In the genomic region with DNA sequence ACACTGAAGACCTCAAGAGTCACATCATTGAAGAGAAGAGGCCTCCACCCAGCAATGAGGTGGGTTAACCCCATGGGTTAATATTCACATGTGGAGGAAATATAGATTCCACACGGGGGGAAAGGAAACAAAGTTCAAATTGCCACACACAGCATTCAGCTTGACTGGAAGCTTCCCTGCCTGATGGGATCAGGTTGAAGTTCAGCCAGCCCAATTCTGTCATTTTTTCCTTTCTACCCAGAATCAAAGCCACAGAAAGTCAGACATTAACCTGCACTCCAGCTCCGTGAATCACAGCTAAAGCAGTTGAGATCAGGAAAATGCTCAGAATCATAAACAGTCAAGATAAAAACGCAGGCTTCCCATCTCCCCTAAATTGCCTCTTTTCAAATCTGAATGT, we compare ENCODE assay signal across 18 cellular contexts.
DNase-seq lines count a peak whose midpoint lies in the region; ATAC-seq and TF ChIP-seq lines count a peak whose summit lies in the region.
"Had no signal": no experiment of that assay in that cellular context is flagged by ENCODE, and none has a peak within 500 bp of the region (broad histone marks: within the 10 kb centered on the region; RNA-seq: fewer than 3 reads in every experiment).

No MANE protein-coding gene starts in this region.

- TF ChIP-seq CTCF in epithelial cell of proximal tubule (conservative IDR thresholded peaks at IDR 0.05; ENCODE audit: low read depth, low read length) (no peak), liver (IDR thresholded peaks at IDR 0.05; ENCODE audit: low read depth, low read length, missing input control) (no peak)

- H3K27me3 ChIP-seq in liver (ENCODE audit: control insufficient read depth in 4 of 4, insufficient read depth in 4 of 4, low read length in 3 of 4), result no peaks in the 10 kb centered on the region
- H3K27me3 ChIP-seq in CD4-positive, alpha-beta memory T cell (ENCODE audit: insufficient read depth, low read length), result no peaks in the 10 kb centered on the region
- H3K27me3 ChIP-seq: BLaER1 had no signal

- no peak overlapping the region for H3K27ac Mint-ChIP-seq in activated T-helper 2 cell treated with anti-CD3 and anti-CD28 coated beads, Interferon-gamma antibody, Interleukin-2, Interleukin-4, amounts not matched to agents 10 μg/mL and 5 μg/mL and 100 μg/mL, durations not matched to agents 14 hours and 24 hours and 36 hours
- no peak overlapping the region for H3K27ac Mint-ChIP-seq in CD4-positive, alpha-beta memory T cell
- no peak overlapping the region for H3K27ac Mint-ChIP-seq in effector memory CD8-positive, alpha-beta T cell
- H3K27ac Mint-ChIP-seq: B cell; CD4-positive, CD25-positive, alpha-beta regulatory T cell; CD8-positive, alpha-beta memory T cell had no signal

- CTCF ChIA-PET in CD4-positive, alpha-beta memory T cell (lab: Charles Lee; ENCODE audit: partially characterized antibody), result no interaction called here

- no peaks in the 10 kb centered on the region for H3K4me1 Mint-ChIP-seq in activated T-helper 2 cell treated with anti-CD3 and anti-CD28 coated beads, Interferon-gamma antibody, Interleukin-2, Interleukin-4, amounts not matched to agents 10 μg/mL and 5 μg/mL and 100 μg/mL, durations not matched to agents 14 hours and 24 hours and 36 hours (ENCODE audit: low read depth)
- no peaks in the 10 kb centered on the region for H3K4me1 Mint-ChIP-seq in CD4-positive, alpha-beta memory T cell
- H3K4me1 Mint-ChIP-seq in effector memory CD8-positive, alpha-beta T cell (ENCODE audit: low read depth in 2 of 2), result no peaks in the 10 kb centered on the region
- H3K4me1 Mint-ChIP-seq: B cell; CD4-positive, CD25-positive, alpha-beta regulatory T cell; CD8-positive, alpha-beta memory T cell had no signal

- no peaks in the 10 kb centered on the region for H3K36me3 Mint-ChIP-seq in activated T-helper 2 cell treated with anti-CD3 and anti-CD28 coated beads, Interferon-gamma antibody, Interleukin-2, Interleukin-4, amounts not matched to agents 10 μg/mL and 5 μg/mL and 100 μg/mL, durations not matched to agents 14 hours and 24 hours and 36 hours (ENCODE audit: low read depth)
- no peaks in the 10 kb centered on the region for H3K36me3 Mint-ChIP-seq in CD4-positive, alpha-beta memory T cell
- H3K36me3 Mint-ChIP-seq in effector memory CD8-positive, alpha-beta T cell (ENCODE audit: insufficient read depth), result no peaks in the 10 kb centered on the region
- H3K36me3 Mint-ChIP-seq: CD4-positive, CD25-positive, alpha-beta regulatory T cell; CD8-positive, alpha-beta memory T cell had no signal

- DNase-seq in epithelial cell of proximal tubule (ENCODE audit: low read depth) (peak; percentile 19), left kidney (ENCODE audit: low read depth, low spot score) (peak; percentile 5)
- no peak for DNase-seq in activated T-helper 2 cell treated with anti-CD3 and anti-CD28 coated beads, Interferon-gamma antibody, Interleukin-2, Interleukin-4, amounts not matched to agents 10 μg/mL and 5 μg/mL and 100 μg/mL, durations not matched to agents 14 hours and 24 hours and 36 hours (ENCODE audit: low spot score)
- no peak for DNase-seq in CD4-positive, alpha-beta memory T cell
- no peak for DNase-seq in effector memory CD8-positive, alpha-beta T cell
- DNase-seq: CD4-positive, CD25-positive, alpha-beta regulatory T cell; CD8-positive, alpha-beta memory T cell; DMS53; DMS79 treated with DMSO at 0.1 percent for 48 hours; GF-D8; GM23248; H7; HCEC 1CT had no signal

- no peaks in the 10 kb centered on the region for H3K9me3 Mint-ChIP-seq in activated T-helper 2 cell treated with anti-CD3 and anti-CD28 coated beads, Interferon-gamma antibody, Interleukin-2, Interleukin-4, amounts not matched to agents 10 μg/mL and 5 μg/mL and 100 μg/mL, durations not matched to agents 14 hours and 24 hours and 36 hours
- H3K9me3 Mint-ChIP-seq in CD4-positive, alpha-beta memory T cell, result peaks cover 0 to 2% (median 0%) of the 10 kb centered on the region in 8 donors
- no peaks in the 10 kb centered on the region for H3K9me3 Mint-ChIP-seq in effector memory CD8-positive, alpha-beta T cell
- H3K9me3 Mint-ChIP-seq: CD4-positive, CD25-positive, alpha-beta regulatory T cell; CD8-positive, alpha-beta memory T cell had no signal

- H3K36me3 ChIP-seq in liver (ENCODE audit: control insufficient read depth in 4 of 4, insufficient read depth in 3 of 4, low read depth in 1 of 4, low read length in 3 of 4), result no peaks in the 10 kb centered on the region
- H3K36me3 ChIP-seq in CD4-positive, alpha-beta memory T cell (ENCODE audit: insufficient read depth, low read length), result no peaks in the 10 kb centered on the region
- H3K36me3 ChIP-seq: BLaER1 had no signal

- no peaks in the 10 kb centered on the region for H3K9me3 ChIP-seq in liver (ENCODE audit: control insufficient read depth in 4 of 4, low read length in 3 of 4)
- H3K9me3 ChIP-seq in CD4-positive, alpha-beta memory T cell (ENCODE audit: control insufficient read depth in 1 of 2, low read length in 2 of 2), result no peaks in the 10 kb centered on the region
- H3K9me3 ChIP-seq: BLaER1 had no signal

- 20% methylated on average over 3 of the region's 3 CpGs for WGBS in liver

- peak overlapping the region; percentile 82 to 86 for H3K27ac ChIP-seq in liver (ENCODE audit: low read depth in 1 of 2, low read length in 2 of 2)
- H3K27ac ChIP-seq in CD4-positive, alpha-beta memory T cell (ENCODE audit: low read depth, low read length), result no peak overlapping the region
- H3K27ac ChIP-seq: BLaER1, C4-2B, GM23248 had no signal

- peak; percentile 53 to 67 for TF ChIP-seq RAD21 in liver (IDR thresholded peaks at IDR 0.05)

- intact Hi-C loops in activated T-helper 2 cell treated with anti-CD3 and anti-CD28 coated beads, Interferon-gamma antibody, Interleukin-2, Interleukin-4, amounts not matched to agents 10 μg/mL and 5 μg/mL and 100 μg/mL, durations not matched to agents 14 hours and 24 hours and 36 hours (cut with micrococcal nuclease), result no loop called here
- intact Hi-C loops in CD4-positive, alpha-beta memory T cell (cut with micrococcal nuclease), result no loop called here

- H3K9ac ChIP-seq in liver (ENCODE audit: low read depth in 1 of 2, low read length in 2 of 2), result peak overlapping the region in 1 of 2 donors; percentile 52
- H3K9ac ChIP-seq: BLaER1, GM23248 had no signal

- H3K4me3 Mint-ChIP-seq in activated T-helper 2 cell treated with anti-CD3 and anti-CD28 coated beads, Interferon-gamma antibody, Interleukin-2, Interleukin-4, amounts not matched to agents 10 μg/mL and 5 μg/mL and 100 μg/mL, durations not matched to agents 14 hours and 24 hours and 36 hours (ENCODE audit: low read depth), result no peak overlapping the region
- no peak overlapping the region for H3K4me3 Mint-ChIP-seq in CD4-positive, alpha-beta memory T cell
- no peak overlapping the region for H3K4me3 Mint-ChIP-seq in effector memory CD8-positive, alpha-beta T cell
- H3K4me3 Mint-ChIP-seq: B cell; CD4-positive, CD25-positive, alpha-beta regulatory T cell; CD8-positive, alpha-beta memory T cell had no signal

- H3K4me1 ChIP-seq in liver (ENCODE audit: control insufficient read depth in 4 of 4, insufficient read depth in 4 of 4, low read length in 3 of 4), result peaks cover 5 to 15% (median 7%) of the 10 kb centered on the region in 4 donors
- H3K4me1 ChIP-seq in CD4-positive, alpha-beta memory T cell (ENCODE audit: insufficient read depth, low read length), result no peaks in the 10 kb centered on the region
- H3K4me1 ChIP-seq: BLaER1 had no signal

- no peak overlapping the region for H3K4me3 ChIP-seq in epithelial cell of proximal tubule (ENCODE audit: low read depth, low read length)
- H3K4me3 ChIP-seq in liver (ENCODE audit: low read depth in 1 of 3, low read length in 3 of 3), result no peak overlapping the region
- no peak overlapping the region for H3K4me3 ChIP-seq in CD4-positive, alpha-beta memory T cell (ENCODE audit: low read length in 2 of 2)
- H3K4me3 ChIP-seq: BLaER1, GM23248 had no signal

- POLR2A ChIA-PET in CD4-positive, alpha-beta memory T cell (lab: Charles Lee; ENCODE audit: partially characterized antibody), result no interaction called here

- no peak for ATAC-seq in HG03108 (IDR thresholded peaks at IDR 0.05; ENCODE audit: unreplicated experiment)
- ATAC-seq in effector memory CD8-positive, alpha-beta T cell (replicated peaks), result no peak

- no peaks in the 10 kb centered on the region for H3K27me3 Mint-ChIP-seq in activated T-helper 2 cell treated with anti-CD3 and anti-CD28 coated beads, Interferon-gamma antibody, Interleukin-2, Interleukin-4, amounts not matched to agents 10 μg/mL and 5 μg/mL and 100 μg/mL, durations not matched to agents 14 hours and 24 hours and 36 hours (ENCODE audit: low read depth)
- peaks cover 0 to 8% of the 10 kb centered on the region in 2 donors for H3K27me3 Mint-ChIP-seq in CD4-positive, alpha-beta memory T cell
- H3K27me3 Mint-ChIP-seq in effector memory CD8-positive, alpha-beta T cell, result peaks cover 0 to 5% of the 10 kb centered on the region in 2 donors

TF ChIP-seq in liver, 16 proteins besides CTCF, POLR2A, EP300 and RAD21 (continues in another document):
- peak; percentile 99 for TF ChIP-seq JUND (IDR thresholded peaks at IDR 0.05)
- TF ChIP-seq FOXA1 (IDR thresholded peaks at IDR 0.05), result peak; percentile 71
- TF ChIP-seq HNF4G (IDR thresholded peaks at IDR 0.05), result peak; percentile 86
- TF ChIP-seq GABPA (IDR thresholded peaks at IDR 0.05 in 1 of 2, conservative IDR thresholded peaks at IDR 0.05 in 1 of 2), result peak in 1 of 2 donors; percentile 41
- TF ChIP-seq HNF4A (conservative IDR thresholded peaks at IDR 0.05), result peak; percentile 98 to 99
- TF ChIP-seq FOXA2 (IDR thresholded peaks at IDR 0.05), result peak; percentile 52
- TF ChIP-seq, protein P1, sequence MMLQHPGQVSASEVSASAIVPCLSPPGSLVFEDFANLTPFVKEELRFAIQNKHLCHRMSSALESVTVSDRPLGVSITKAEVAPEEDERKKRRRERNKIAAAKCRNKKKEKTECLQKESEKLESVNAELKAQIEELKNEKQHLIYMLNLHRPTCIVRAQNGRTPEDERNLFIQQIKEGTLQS (IDR thresholded peaks at IDR 0.05), result peak; percentile 87
- peak; percentile 59 to 95 for TF ChIP-seq EGR1 (IDR thresholded peaks at IDR 0.05; ENCODE audit: low read depth in 2 of 2)
- peak; percentile 76 for TF ChIP-seq TAF1 (conservative IDR thresholded peaks at IDR 0.05)

Comparison
In these comparisons a context has a peak if more than half of its experiments do, and no peak if none do; other contexts are left out.
1. DNase-seq: peak in epithelial cell of proximal tubule (single experiment) and left kidney (single experiment); none in activated T-helper 2 cell treated with anti-CD3 and anti-CD28 coated beads, Interferon-gamma antibody, Interleukin-2, Interleukin-4, amounts not matched to agents 10 μg/mL and 5 μg/mL and 100 μg/mL, durations not matched to agents 14 hours and 24 hours and 36 hours (single experiment), CD4-positive, alpha-beta memory T cell (0 of 5) and effector memory CD8-positive, alpha-beta T cell (0 of 3).